Comparison of ENCODE assay signal across 16 cellular contexts in genomic region chr2:215601526-215601925, GRCh38.
DNase-seq lines count a peak whose midpoint lies in the region; ATAC-seq and TF ChIP-seq lines count a peak whose summit lies in the region.
"Had no signal": no experiment of that assay in that cellular context is flagged by ENCODE, and none has a peak within 500 bp of the region (broad histone marks: within the 10 kb centered on the region; RNA-seq: fewer than 3 reads in every experiment).

No MANE protein-coding gene starts in this region.

- 0 out of 2 replicates have a peak overlapping the region, but pooled peaks have one; percentile 51 for H2AK5ac ChIP-seq in IMR-90 (ENCODE audit: low read depth, low read length)

- no peaks in the 10 kb centered on the region for H3K27me3 ChIP-seq in ACC112 (ENCODE audit: insufficient read depth, low read length)
- H3K27me3 ChIP-seq in IMR-90 (ENCODE audit: control insufficient read depth, insufficient read depth, low read length) = no peaks in the 10 kb centered on the region
- H3K27me3 ChIP-seq in smooth muscle cell (ENCODE audit: low read depth) = no peaks in the 10 kb centered on the region

- peak overlapping the region; percentile 23; the same call in 1 of the 2 replicates for H2BK120ac ChIP-seq in IMR-90 (ENCODE audit: low read depth, low read length)

- H3K79me1 ChIP-seq in IMR-90 (ENCODE audit: low read depth in 1 of 2, low read length in 2 of 2) = no peaks in the 10 kb centered on the region

- no peak overlapping the region for H3K9ac ChIP-seq in IMR-90 (ENCODE audit: low read depth, low read length)
- H3K9ac ChIP-seq in smooth muscle cell (ENCODE audit: low read depth) = no peak overlapping the region

- intact Hi-C loops in IMR-90 (cut with micrococcal nuclease) = no loop called here

- no peak for TF ChIP-seq POLR2A in IMR-90 (IDR thresholded peaks at IDR 0.05; ENCODE audit: low read depth, low read length)

- H3K23ac ChIP-seq in IMR-90 (ENCODE audit: low read depth, low read length) = peak overlapping the region; percentile 23; the same call in 1 of the 2 replicates

- no peak overlapping the region for H3K4me3 ChIP-seq in ACC112 (ENCODE audit: low read depth, low read length)
- no peak overlapping the region for H3K4me3 ChIP-seq in IMR-90 (ENCODE audit: insufficient read depth, low read depth, low read length)
- no peak overlapping the region for H3K4me3 ChIP-seq in smooth muscle cell

- dilution Hi-C loops in IMR-90 (cut with HindIII; ENCODE audit: low sequenced_read_pairs, unreplicated experiment) = no loop called here

- no peak overlapping the region; the same call in 1 of the 2 replicates for H4K5ac ChIP-seq in IMR-90 (ENCODE audit: low read depth, low read length)

- POLR2A ChIA-PET in IMR-90 (lab: Charles Lee; ENCODE audit: unreplicated experiment) = no interaction called here

- no peak for TF ChIP-seq CTCF in IMR-90 (conservative IDR thresholded peaks at IDR 0.05; ENCODE audit: low read depth, low read length)
- no peak for TF ChIP-seq CTCF in smooth muscle cell (IDR thresholded peaks at IDR 0.05; ENCODE audit: borderline replicate concordance, insufficient read depth, poor library complexity, severe bottlenecking)

- H3K4me1 ChIP-seq in ACC112 (ENCODE audit: control insufficient read depth, insufficient read depth, low read length, unreplicated experiment) (peaks cover 42% of the 10 kb centered on the region), IMR-90 (ENCODE audit: control insufficient read depth, insufficient read depth, low read length) (peaks cover 2% of the 10 kb centered on the region), smooth muscle cell (ENCODE audit: low read depth) (no peaks in the 10 kb centered on the region)

- no peak overlapping the region for H3K56ac ChIP-seq in IMR-90 (ENCODE audit: extremely low read depth, insufficient read depth, low read length)

- H3K4me2 ChIP-seq in IMR-90 (ENCODE audit: low read depth, low read length) = no peak overlapping the region
- H3K4me2 ChIP-seq in smooth muscle cell = no peak overlapping the region

- peak overlapping the region; percentile 33; the same call in 1 of the 2 replicates for H3K18ac ChIP-seq in IMR-90 (ENCODE audit: low read depth, low read length)

- H3K9me1 ChIP-seq in IMR-90 (ENCODE audit: insufficient read depth, low read length) = no peaks in the 10 kb centered on the region

- H3K14ac ChIP-seq in IMR-90 (replicated peaks; ENCODE audit: low read depth, low read length) = peak overlapping the region; percentile 67

- H2BK5ac ChIP-seq in IMR-90 (ENCODE audit: low read depth, low read length, poor library complexity, severe bottlenecking) = no peak overlapping the region

- no peak for ATAC-seq in IMR-90 (ENCODE audit: low read depth)
- ATAC-seq: HCT116 had no signal

- H3F3A ChIP-seq in smooth muscle cell (ENCODE audit: low read depth) = peaks cover 10% of the 10 kb centered on the region

- no peak overlapping the region for H2AK9ac ChIP-seq in IMR-90 (replicated peaks; ENCODE audit: low read depth, low read length, poor library complexity)

- H3K27ac ChIP-seq in ACC112 (ENCODE audit: low read depth, low read length) = peak overlapping the region; percentile 36; the same call in 1 of the 2 replicates
- peak overlapping the region; percentile 24; the same call in 1 of the 2 replicates for H3K27ac ChIP-seq in IMR-90 (ENCODE audit: insufficient read depth, low read length)
- H3K27ac ChIP-seq in smooth muscle cell (ENCODE audit: low read depth) = peak overlapping the region; percentile 41
- H3K27ac ChIP-seq: C4-2B, HL-60 had no signal

- peak overlapping the region; percentile 22; the same call in 1 of the 2 replicates for H3K4ac ChIP-seq in IMR-90 (ENCODE audit: low read depth, low read length)

- no CpG with 5 or more reads among the region's 3 CpGs for WGBS in IMR-90 (ENCODE audit: extremely low coverage in 2 of 2, insufficient read length in 1 of 2), 2 experiments
- 76% methylated on average over 3 of the region's 3 CpGs for WGBS in smooth muscle cell (ENCODE audit: low lambda C conversion rate)

- CTCF ChIA-PET in IMR-90 (lab: Yijun Ruan, JAX) = interaction anchor here (0.6 kb wide), 1 partner anchor 21 kb away, joined by 5 read pairs; no protein-coding TSS in a partner anchor

- BruUV-seq in IMR-90 (replicated peaks; lab: Mats Ljungman, UMichigan) = no TSS peak

- H2AFZ ChIP-seq in ACC112 (ENCODE audit: low read length, unreplicated experiment) = no peak overlapping the region
- H2AFZ ChIP-seq in IMR-90 (replicated peaks; ENCODE audit: low read length, poor library complexity) = no peak overlapping the region
- no peak overlapping the region for H2AFZ ChIP-seq in smooth muscle cell (ENCODE audit: low read depth)

- H4K91ac ChIP-seq in IMR-90 (ENCODE audit: insufficient read depth, low read depth, low read length) = no peak overlapping the region

- H3K79me2 ChIP-seq in ACC112 (ENCODE audit: control insufficient read depth, insufficient read depth, low read length, unreplicated experiment) (no peaks in the 10 kb centered on the region), smooth muscle cell (ENCODE audit: low read depth) (no peaks in the 10 kb centered on the region)

- H4K20me1 ChIP-seq in IMR-90 (ENCODE audit: insufficient read depth, low read length) (no peaks in the 10 kb centered on the region), smooth muscle cell (ENCODE audit: low read depth) (no peaks in the 10 kb centered on the region)

- H3K36me3 ChIP-seq in ACC112 (ENCODE audit: insufficient read depth, low read length) (no peaks in the 10 kb centered on the region), IMR-90 (ENCODE audit: control insufficient read depth, insufficient read depth, low read length) (no peaks in the 10 kb centered on the region), smooth muscle cell (ENCODE audit: low read depth) (no peaks in the 10 kb centered on the region)

- peak overlapping the region in 1 of 2 experiments; percentile 41; a peak in 1 of 4 replicates for H4K8ac ChIP-seq in IMR-90 (ENCODE audit: low read depth in 2 of 2, low read length in 2 of 2)

- H2BK20ac ChIP-seq in IMR-90 (ENCODE audit: low read depth, low read length) = peak overlapping the region; percentile 38; the same call in 1 of the 2 replicates

- DNase-seq in IMR-90 (no peak), dermis microvascular lymphatic vessel endothelial cell (ENCODE audit: low read depth in 2 of 2) (peak; percentile 18 to 57), smooth muscle cell (lab: John Stamatoyannopoulos, UW; ENCODE audit: unreplicated experiment) (no peak), D341Med (ENCODE audit: low spot score) (no peak), COLO668 (lab: John Stamatoyannopoulos, UW; ENCODE audit: unreplicated experiment) (no peak)
- DNase-seq: ACHN; AML-193; CD4-positive, alpha-beta T cell; DMS79 treated with DMSO at 0.1 percent for 48 hours; GF-D8; GOT3; H7 had no signal

- no peak for TF ChIP-seq RAD21 in IMR-90 (IDR thresholded peaks at IDR 0.05; ENCODE audit: low read length)

- H2BK15ac ChIP-seq in IMR-90 (ENCODE audit: low read depth, low read length) = 0 out of 3 replicates have a peak overlapping the region, but pooled peaks have one; percentile 26

- H3K9me3 ChIP-seq in IMR-90 (ENCODE audit: control insufficient read depth, insufficient read depth, low read length) = no peaks in the 10 kb centered on the region
- H3K9me3 ChIP-seq in smooth muscle cell (replicated peaks; ENCODE audit: low read depth) = no peaks in the 10 kb centered on the region

- in situ Hi-C loops in IMR-90 (cut with MboI; ENCODE audit: low sequenced_read_pairs) = no loop called here

TF ChIP-seq in IMR-90, 13 proteins besides CTCF, POLR2A, EP300 and RAD21:
- TF ChIP-seq FOS (IDR thresholded peaks at IDR 0.05; ENCODE audit: low read depth, low read length) = no peak
- TF ChIP-seq, protein P1, sequence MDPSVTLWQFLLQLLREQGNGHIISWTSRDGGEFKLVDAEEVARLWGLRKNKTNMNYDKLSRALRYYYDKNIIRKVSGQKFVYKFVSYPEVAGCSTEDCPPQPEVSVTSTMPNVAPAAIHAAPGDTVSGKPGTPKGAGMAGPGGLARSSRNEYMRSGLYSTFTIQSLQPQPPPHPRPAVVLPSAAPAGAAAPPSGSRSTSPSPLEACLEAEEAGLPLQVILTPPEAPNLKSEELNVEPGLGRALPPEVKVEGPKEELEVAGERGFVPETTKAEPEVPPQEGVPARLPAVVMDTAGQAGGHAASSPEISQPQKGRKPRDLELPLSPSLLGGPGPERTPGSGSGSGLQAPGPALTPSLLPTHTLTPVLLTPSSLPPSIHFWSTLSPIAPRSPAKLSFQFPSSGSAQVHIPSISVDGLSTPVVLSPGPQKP (IDR thresholded peaks at IDR 0.05; ENCODE audit: borderline replicate concordance, low read depth, low read length) = no peak
- TF ChIP-seq MXI1 (IDR thresholded peaks at IDR 0.05; ENCODE audit: borderline replicate concordance, low read depth, low read length) = no peak
- TF ChIP-seq, protein P2, sequence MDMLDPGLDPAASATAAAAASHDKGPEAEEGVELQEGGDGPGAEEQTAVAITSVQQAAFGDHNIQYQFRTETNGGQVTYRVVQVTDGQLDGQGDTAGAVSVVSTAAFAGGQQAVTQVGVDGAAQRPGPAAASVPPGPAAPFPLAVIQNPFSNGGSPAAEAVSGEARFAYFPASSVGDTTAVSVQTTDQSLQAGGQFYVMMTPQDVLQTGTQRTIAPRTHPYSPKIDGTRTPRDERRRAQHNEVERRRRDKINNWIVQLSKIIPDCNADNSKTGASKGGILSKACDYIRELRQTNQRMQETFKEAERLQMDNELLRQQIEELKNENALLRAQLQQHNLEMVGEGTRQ (IDR thresholded peaks at IDR 0.05; ENCODE audit: low read depth, low read length) = no peak
- TF ChIP-seq RCOR1 (IDR thresholded peaks at IDR 0.05; ENCODE audit: insufficient replicate concordance, low read length) = no peak
- no peak for TF ChIP-seq MAFK (IDR thresholded peaks at IDR 0.05; ENCODE audit: low read depth, low read length)
- TF ChIP-seq NFE2L2 (IDR thresholded peaks at IDR 0.05; ENCODE audit: low read depth, low read length) = no peak
- no peak for TF ChIP-seq CHD1 (IDR thresholded peaks at IDR 0.05; ENCODE audit: low read depth, low read length)
- no peak for TF ChIP-seq RFX5 (IDR thresholded peaks at IDR 0.05; ENCODE audit: low read depth, low read length)
- no peak for TF ChIP-seq CEBPB (IDR thresholded peaks at IDR 0.05; ENCODE audit: low read depth, low read length)
- no peak for TF ChIP-seq BHLHE40 (IDR thresholded peaks at IDR 0.05; ENCODE audit: low read depth, low read length)
- TF ChIP-seq SMC3 (IDR thresholded peaks at IDR 0.05; ENCODE audit: low read depth, low read length) = no peak
- no peak for TF ChIP-seq MAZ (IDR thresholded peaks at IDR 0.05; ENCODE audit: borderline replicate concordance, low read depth, low read length)
TF ChIP-seq in IMR-90: peak in this region for 0.

Comparison
In these comparisons a context has a peak if more than half of its experiments do, and no peak if none do; other contexts are left out.
1. DNase-seq: peak in dermis microvascular lymphatic vessel endothelial cell (2 of 2); none in IMR-90 (single experiment), smooth muscle cell (single experiment), D341Med (single experiment) and COLO668 (single experiment).
2. Peak in every context shown above with its lines, with median percentiles within 50 percentile points of each other: H3K27ac ChIP-seq.